9 cellular contexts compared by ENCODE assay signal in genomic region chr17:56681561-56682266, GRCh38.
A peak's percentile ranks its signal among the peaks of the same experiment; 100 is the strongest.
DNase-seq lines count a peak whose midpoint lies in the region; ATAC-seq lines count a peak whose summit lies in the region.
"Had no signal": no experiment of that assay in that cellular context is flagged by ENCODE, and none has a peak within 500 bp of the region (broad histone marks: within the 10 kb centered on the region; RNA-seq: fewer than 3 reads in every experiment).

No MANE protein-coding gene starts in this region.

- DNase-seq in UCSD-AML1 (lab: John Stamatoyannopoulos, UW; ENCODE audit: unreplicated experiment) = peak; percentile 22
- peak; percentile 71 for DNase-seq in mesendoderm
- no peak for DNase-seq in iPS-NIHi11 (ENCODE audit: low spot score)
- DNase-seq in posterior cingulate gyrus = no peak
- no peak for DNase-seq in NCI-H2227 treated with DMSO at 0.1 percent for 48 hours (lab: John Stamatoyannopoulos, UW)
- no peak for DNase-seq in amygdala (lab: John Stamatoyannopoulos, UW)

- no peaks in the 10 kb centered on the region for H3K79me2 ChIP-seq in mesendoderm (ENCODE audit: control insufficient read depth, insufficient read depth, low read length)

- no CpG with 5 or more reads among the region's 3 CpGs for WGBS in mesendoderm (ENCODE audit: extremely low coverage, insufficient coverage, low lambda C conversion rate)

- H3K4ac ChIP-seq in mesendoderm (ENCODE audit: low read depth, low read length) = no peak overlapping the region

- no peak overlapping the region for H3K23ac ChIP-seq in mesendoderm (ENCODE audit: low read length)

- H3K27me3 ChIP-seq in mesendoderm (ENCODE audit: insufficient read depth, low read length, poor library complexity) = no peaks in the 10 kb centered on the region

- peaks cover 7% of the 10 kb centered on the region for H3K4me1 ChIP-seq in mesendoderm (ENCODE audit: control insufficient read depth, low read depth, low read length)

- H3K4me3 ChIP-seq in mesendoderm (ENCODE audit: low read length) = no peak overlapping the region
- H3K4me3 ChIP-seq: skin epidermis had no signal

- H3K4me2 ChIP-seq in mesendoderm (ENCODE audit: low read length) = no peak overlapping the region

- no peak overlapping the region for H3K9ac ChIP-seq in mesendoderm (ENCODE audit: low read length)

- H3K18ac ChIP-seq in mesendoderm (ENCODE audit: low read length) = peak overlapping the region; percentile 6

- no peak overlapping the region for H2BK5ac ChIP-seq in mesendoderm (ENCODE audit: low read length)

- no peak overlapping the region for H3K27ac ChIP-seq in mesendoderm (ENCODE audit: low read depth, low read length)
- H3K27ac ChIP-seq: skin epidermis had no signal

- H4K5ac ChIP-seq in mesendoderm (ENCODE audit: low read length) = no peak overlapping the region

- no peak overlapping the region for H2BK120ac ChIP-seq in mesendoderm (ENCODE audit: low read depth, low read length)

- H4K8ac ChIP-seq in mesendoderm (ENCODE audit: low read depth, low read length) = no peak overlapping the region

- ATAC-seq in GM18520 (IDR thresholded peaks at IDR 0.05; ENCODE audit: unreplicated experiment) (peak; percentile 72), HG03432 (IDR thresholded peaks at IDR 0.05; ENCODE audit: unreplicated experiment) (peak; percentile 81)

- intact Hi-C loops in posterior cingulate gyrus (cut with DNase I) = no loop called here

- no peaks in the 10 kb centered on the region for H3K79me1 ChIP-seq in mesendoderm (ENCODE audit: low read length)

- H2AK5ac ChIP-seq in mesendoderm (ENCODE audit: low read length) = no peak overlapping the region

- no peaks in the 10 kb centered on the region for H3K36me3 ChIP-seq in mesendoderm (ENCODE audit: control insufficient read depth, insufficient read depth, low read length)

- H3K56ac ChIP-seq in mesendoderm (ENCODE audit: low read length) = no peak overlapping the region

- H2BK15ac ChIP-seq in mesendoderm (replicated peaks; ENCODE audit: low read depth) = no peak overlapping the region

Comparison
In these comparisons a context has a peak if more than half of its experiments do, and no peak if none do; other contexts are left out.
1. DNase-seq: peak in UCSD-AML1 (single experiment) and mesendoderm (single experiment); none in iPS-NIHi11 (single experiment), posterior cingulate gyrus (0 of 10), NCI-H2227 treated with DMSO at 0.1 percent for 48 hours (single experiment) and amygdala (0 of 56).